In genomic region chr9:120714088-120714845, GRCh38 we compare ENCODE assay signal across 9 cellular contexts. TPM values are rescaled to one million over a fixed set of nuclear protein-coding genes. Genes with fewer than 3 reads are reported as not detected.
DNase-seq lines count a peak whose midpoint lies in the region; ATAC-seq, FAIRE-seq and TF ChIP-seq lines count a peak whose summit lies in the region.
"Had no signal": no experiment of that assay in that cellular context is flagged by ENCODE, and none has a peak within 500 bp of the region (broad histone marks: within the 10 kb centered on the region; RNA-seq: fewer than 3 reads in every experiment).

Gene MEGF9, minus strand, starts transcription at chr9:120714470. Its CDS starts 112 bp downstream, at chr9:120714358.

- H3K79me2 ChIP-seq in keratinocyte (ENCODE audit: control insufficient read depth, insufficient read depth, low read length) = peaks cover 39% of the 10 kb centered on the region

- peak within 1 kb of the TSS; percentile 83 for H3K9ac ChIP-seq in keratinocyte (ENCODE audit: control insufficient read depth, extremely low read depth, insufficient read depth, low read length)

- ATAC-seq in GM19043 (IDR thresholded peaks at IDR 0.05; ENCODE audit: low read depth, unreplicated experiment) (peak; percentile 93), HG03354 (IDR thresholded peaks at IDR 0.05; ENCODE audit: poor library complexity, severe bottlenecking, unreplicated experiment) (peak; percentile 95)
- peak; percentile 98 for ATAC-seq in activated CD4-positive, CD25-positive, alpha-beta regulatory T cell treated with anti-CD3 and anti-CD28 coated beads, Interleukin-2, amount 50 U/mL, for 24 hours

- H3K27ac ChIP-seq in keratinocyte (ENCODE audit: control insufficient read depth, insufficient read depth, low read length) = peak within 1 kb of the TSS; percentile 82

- H3K4me2 ChIP-seq in keratinocyte (ENCODE audit: control insufficient read depth, extremely low read depth, insufficient read depth, low read depth, low read length) = peak within 1 kb of the TSS; percentile 98

- H3K9me1 ChIP-seq in keratinocyte (ENCODE audit: control insufficient read depth, extremely low read depth, insufficient read depth, low read length) = no peaks in the 10 kb centered on the region

- no peaks in the 10 kb centered on the region for H3K9me3 ChIP-seq in keratinocyte (ENCODE audit: control insufficient read depth, low read depth, low read length)

- TF ChIP-seq CTCF in keratinocyte (optimal IDR thresholded peaks at IDR 0.05 in 1 of 3, IDR thresholded peaks at IDR 0.05 in 1 of 3, conservative IDR thresholded peaks at IDR 0.05 in 1 of 3; ENCODE audit: extremely low read depth in 1 of 3, insufficient read depth in 2 of 3, low read length in 3 of 3) = no peak

- no peaks in the 10 kb centered on the region for H3K27me3 ChIP-seq in keratinocyte (ENCODE audit: control insufficient read depth, extremely low read depth, insufficient read depth, low read length)

- peak within 1 kb of the TSS; percentile 80 to 97 (median 88) for H3K4me3 ChIP-seq in keratinocyte (ENCODE audit: control insufficient read depth in 2 of 3, extremely low read depth in 1 of 3, insufficient read depth in 2 of 3, low read depth in 1 of 3, low read length in 3 of 3)

- FAIRE-seq in keratinocyte (lab: Jason Lieb, UNC) = no peak
- FAIRE-seq: TTC549 had no signal

- peak within 1 kb of the TSS; percentile 88 for H2AFZ ChIP-seq in keratinocyte (ENCODE audit: control insufficient read depth, low read length)

- DNase-seq in AG20443 (ENCODE audit: low spot score) (peak; percentile 98), NCI-H446 (lab: John Stamatoyannopoulos, UW) (peak; percentile 82 to 94), cerebellar nuclear complex (lab: John Stamatoyannopoulos, UW) (peak; percentile 83 to 93), keratinocyte (ENCODE audit: low read depth, low spot score) (peak; percentile 72)
- peak; percentile 92 to 96 (median 94) for DNase-seq in stimulated activated CD4-positive, alpha-beta T cell treated with anti-CD3 and anti-CD28 coated beads, Interleukin-12 subunit alpha, Interleukin-12 subunit beta, amount 100 ng/mL, for 48 hours (ENCODE audit: low read depth in 2 of 3, low spot score in 1 of 3)

- peaks cover 35% of the 10 kb centered on the region for H3K4me1 ChIP-seq in keratinocyte (ENCODE audit: control insufficient read depth, extremely low read depth, insufficient read depth, low read length)

- H4K20me1 ChIP-seq in keratinocyte (ENCODE audit: control insufficient read depth, extremely low read depth, insufficient read depth, low read length) = no peaks in the 10 kb centered on the region

- H3K36me3 ChIP-seq in keratinocyte (ENCODE audit: control insufficient read depth in 2 of 2, extremely low read depth in 1 of 2, insufficient read depth in 2 of 2, low read length in 2 of 2) = no peaks in the 10 kb centered on the region

- dilution Hi-C loops in keratinocyte (cut with MboI; ENCODE audit: extremely low pct_ligation_motif_present, low sequenced_read_pairs) = no loop called here

RNA-seq across cellular contexts. Expression of gene MEGF9, which starts in this region (rescaled TPM):
- polyA plus RNA-seq in keratinocyte = 8.2 to 11.2 TPM (median 9.8 TPM) in 3 replicates
- 5.3 TPM for polyA plus RNA-seq in keratinocyte (2011; ENCODE audit: low read depth)
- 8.2 and 14.9 TPM in 2 replicates for polyA plus RNA-seq in keratinocyte (2011; cell fraction: cytosol; rRNA removed)
- 17.2 and 19.9 TPM in 2 replicates for polyA plus RNA-seq in keratinocyte (2011; cell fraction: nucleus; rRNA removed)
- polyA plus RNA-seq in keratinocyte (2012; ENCODE audit: low replicate concordance) = 8.2 and 12.3 TPM in 2 replicates
- polyA minus RNA-seq in keratinocyte = 3.7 to 10.6 TPM (median 10.6 TPM) in 3 replicates
- 12.1 TPM for polyA minus RNA-seq in keratinocyte (2011; cell fraction: cytosol; rRNA and poly(A)+ RNA removed)
- 13.2 and 24.9 TPM in 2 replicates for polyA minus RNA-seq in keratinocyte (2011; cell fraction: nucleus; rRNA and poly(A)+ RNA removed)

Comparison
In these comparisons a context has a peak if more than half of its experiments do, and no peak if none do; other contexts are left out.
1. Peak in every context shown above with its lines: DNase-seq, ATAC-seq, H3K4me3 ChIP-seq and H3K27ac ChIP-seq.